ENCODE assay signal across 6 cellular contexts in the genomic region with DNA sequence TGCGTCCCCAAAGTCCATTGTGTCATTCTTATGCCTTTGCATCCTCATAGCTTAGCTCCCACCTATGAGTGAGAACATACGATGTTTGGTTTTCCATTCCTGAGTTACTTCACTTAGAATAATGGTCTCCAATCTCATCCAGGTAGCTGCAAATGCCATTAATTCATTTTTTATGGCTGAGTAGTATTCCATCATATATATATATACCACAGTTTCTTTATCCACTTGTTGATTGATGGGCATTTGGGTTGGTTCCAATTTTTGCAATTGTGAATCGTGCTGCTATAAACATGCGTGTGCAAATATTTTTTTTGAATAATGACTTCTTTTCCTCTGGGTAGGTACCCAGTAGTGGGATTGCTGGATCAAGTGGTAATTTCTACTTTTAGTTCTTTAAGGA.
DNase-seq lines count a peak whose midpoint lies in the region; ATAC-seq, FAIRE-seq and TF ChIP-seq lines count a peak whose summit lies in the region.
"Not testable (repeated sequence)": the region's sequence is repeated elsewhere in the genome, so short reads cannot be mapped to it uniquely, and the experiment has no call there.

No MANE protein-coding gene starts in this region.

- H3K9me1 ChIP-seq in K562 (ENCODE audit: control insufficient read depth, insufficient read depth, low read length): not testable (repeated sequence)

- H3K14ac ChIP-seq in H9 (ENCODE audit: insufficient read depth, low read length): not testable (repeated sequence)

- peaks cover 14 to 29% of the 10 kb centered on the region in 2 experiments; a peak in 2 of 3 replicates for H3K36me3 ChIP-seq in HEK293 (ENCODE audit: control insufficient read depth in 2 of 2, insufficient read depth in 1 of 2, low read length in 2 of 2)
- H3K36me3 ChIP-seq in K562 (ENCODE audit: control insufficient read depth, insufficient read depth, low read length): peaks cover 73% of the 10 kb centered on the region

- H3K9me3 ChIP-seq in H9 (ENCODE audit: control insufficient read depth, low read depth, low read length); HEK293 (ENCODE audit: control insufficient read depth, insufficient read depth, low read depth, low read length); K562 (replicated peaks; ENCODE audit: control insufficient read depth, insufficient read depth, low read depth, low read length): not testable (repeated sequence)

- TF ChIP-seq CTCF in H9 (conservative IDR thresholded peaks at IDR 0.05); HEK293 (tag by site-specific recombination; IDR thresholded peaks at IDR 0.05); K562 (IDR thresholded peaks at IDR 0.05 in 2 of 3, conservative IDR thresholded peaks at IDR 0.05 in 1 of 3; ENCODE audit: insufficient read depth in 2 of 3, low read depth in 1 of 3, low read length in 3 of 3); MCF 10A (IDR thresholded peaks at IDR 0.05; ENCODE audit: unreplicated experiment): not testable (repeated sequence)

- not testable (repeated sequence) for H2AK5ac ChIP-seq in H9 (ENCODE audit: insufficient read length, low read length)

- not testable (repeated sequence) for H4K8ac ChIP-seq in H9 (replicated peaks; ENCODE audit: insufficient read length, low read depth, low read length)

- TF ChIP-seq EP300 in K562 (IDR thresholded peaks at IDR 0.05; ENCODE audit: low read length): not testable (repeated sequence)

- not testable (repeated sequence) for BruUV-seq in K562 (replicated peaks; lab: Mats Ljungman, UMichigan); MCF 10A (replicated peaks; lab: Mats Ljungman, UMichigan)

- not testable (repeated sequence) for H3K4me3 ChIP-seq in HEK293 (ENCODE audit: low read depth, low read length); K562

- H3K36me3 Mint-ChIP-seq in H9 (ENCODE audit: insufficient read depth in 1 of 3, low read depth in 3 of 3): peaks cover 33 to 49% (median 36%) of the 10 kb centered on the region in 3 experiments
- H3K36me3 Mint-ChIP-seq in MCF 10A (ENCODE audit: insufficient read depth, unreplicated experiment): peaks cover 16% of the 10 kb centered on the region
- peaks cover 19% of the 10 kb centered on the region for H3K36me3 Mint-ChIP-seq in memory B cell

- H3K23ac ChIP-seq in H9 (ENCODE audit: insufficient read length, low read depth, low read length): not testable (repeated sequence)

- H3K9me3 Mint-ChIP-seq in H9; MCF 10A (ENCODE audit: unreplicated experiment); memory B cell: not testable (repeated sequence)

- not testable (repeated sequence) for H2BK15ac ChIP-seq in H9 (ENCODE audit: low read depth, low read length)

- H4K91ac ChIP-seq in H9 (ENCODE audit: insufficient read length, low read depth, low read length): not testable (repeated sequence)

- H3K4ac ChIP-seq in H9 (ENCODE audit: low read depth, low read length): not testable (repeated sequence)

- H3K56ac ChIP-seq in H9 (ENCODE audit: insufficient read length, low read depth, low read length): not testable (repeated sequence)

- H3K4me1 Mint-ChIP-seq in H9 (peaks cover 44 to 53% of the 10 kb centered on the region in 2 experiments), memory B cell (peaks cover 17% of the 10 kb centered on the region)
- H3K4me1 Mint-ChIP-seq in MCF 10A (ENCODE audit: insufficient read depth, unreplicated experiment): not testable (repeated sequence)

- H3K79me1 ChIP-seq in H9 (ENCODE audit: insufficient read depth, low read depth, low read length, poor library complexity, severe bottlenecking): not testable (repeated sequence)

- not testable (repeated sequence) for H3K23me2 ChIP-seq in H9 (ENCODE audit: insufficient read length, low read depth, low read length, poor library complexity, severe bottlenecking)

- H3K79me2 ChIP-seq in H9 (ENCODE audit: insufficient read depth, low read length) (peaks cover 17% of the 10 kb centered on the region; the same call in 1 of the 2 replicates), K562 (ENCODE audit: control insufficient read depth, insufficient read depth, low read length) (peaks cover 96% of the 10 kb centered on the region)

- not testable (repeated sequence) for H4K5ac ChIP-seq in H9 (ENCODE audit: insufficient read length, low read depth, low read length)

- FAIRE-seq in K562 (lab: Jason Lieb, UNC): not testable (repeated sequence)

- not testable (repeated sequence) for H2BK5ac ChIP-seq in H9 (ENCODE audit: insufficient read length, low read length)

- not testable (repeated sequence) for H3T11ph ChIP-seq in H9 (ENCODE audit: low read length)

- POLR2A ChIA-PET in HEK293 (lab: Yijun Ruan, JAX); K562 (lab: Yijun Ruan, JAX); MCF 10A (lab: Yijun Ruan, JAX): not testable (repeated sequence)

- not testable (repeated sequence) for H3K4me2 ChIP-seq in H9 (ENCODE audit: insufficient read depth, insufficient read length, low read length); K562 (ENCODE audit: insufficient read depth, low read length)

- no CpG with 5 or more reads among the region's 4 CpGs for WGBS in H9 (ENCODE audit: extremely low coverage, insufficient read length, low lambda C conversion rate)
- WGBS in K562 (ENCODE audit: insufficient coverage, low coverage, missing lambda C conversion rate): 93% methylated on average over 4 of the region's 4 CpGs

- not testable (repeated sequence) for H2AFZ ChIP-seq in H9 (ENCODE audit: low read length); K562 (ENCODE audit: low read depth, low read length)

- not testable (repeated sequence) for H2BK120ac ChIP-seq in H9 (ENCODE audit: low read depth, low read length, poor library complexity, severe bottlenecking)

- in situ Hi-C loops in K562 (cut with MboI): not testable (repeated sequence)

- H3K27ac Mint-ChIP-seq in H9 (peak overlapping the region in 2 of 3 experiments; percentile 37 to 74; a peak in 2 of 7 replicates), MCF 10A (ENCODE audit: low read depth, unreplicated experiment) (peak overlapping the region; percentile 63), memory B cell (peak overlapping the region; percentile 19)

- not testable (repeated sequence) for DNase-seq in H9; K562 (ENCODE audit: extremely low read depth in 1 of 4, low spot score in 3 of 4); MCF 10A (ENCODE audit: unreplicated experiment); memory B cell (ENCODE audit: low spot score in 2 of 2)

- H3K9ac ChIP-seq in H9 (ENCODE audit: extremely low read depth, insufficient read length, low read length); K562 (ENCODE audit: insufficient read depth in 1 of 2, low read depth in 2 of 2, low read length in 2 of 2): not testable (repeated sequence)

- H3K27ac ChIP-seq in H9 (ENCODE audit: insufficient read length, low read depth, low read length); HEK293 (ENCODE audit: extremely low read depth, low read depth, low read length); K562 (ENCODE audit: extremely low read depth, low read depth, low read length): not testable (repeated sequence)

- not testable (repeated sequence) for H3K18ac ChIP-seq in H9 (ENCODE audit: insufficient read length, low read depth, low read length)

- not testable (repeated sequence) for H3K4me3 Mint-ChIP-seq in H9; MCF 10A (ENCODE audit: unreplicated experiment); memory B cell

- CTCF ChIA-PET in HEK293 (lab: Yijun Ruan, JAX); MCF 10A (lab: Yijun Ruan, JAX): not testable (repeated sequence)
- CTCF ChIA-PET in K562 (lab: Yijun Ruan, JAX; ENCODE audit: low intra/inter-chr PET ratio): interaction anchor here (0.6 kb wide), 1 partner anchor 450 kb away, joined by 3 read pairs; no protein-coding TSS in a partner anchor

- ATAC-seq in SK-N-SH treated with all-trans-retinoic acid at 6 μM for 48 hours; K562; memory B cell (ENCODE audit: low read depth): not testable (repeated sequence)

- not testable (repeated sequence) for H2BK20ac ChIP-seq in H9 (ENCODE audit: low read depth, low read length, poor library complexity, severe bottlenecking)

- H3K4me1 ChIP-seq in H9 (ENCODE audit: insufficient read depth, low read length): peaks cover 17% of the 10 kb centered on the region; the same call in 1 of the 2 replicates
- H3K4me1 ChIP-seq in HEK293 (ENCODE audit: control insufficient read depth, insufficient read depth, low read length); K562 (replicated peaks in 1 of 2; ENCODE audit: control insufficient read depth in 2 of 2, insufficient read depth in 2 of 2, low read length in 2 of 2): not testable (repeated sequence)

- not testable (repeated sequence) for H3K27me3 ChIP-seq in H9 (ENCODE audit: insufficient read depth, low read length); K562 (ENCODE audit: control insufficient read depth in 2 of 2, insufficient read depth in 2 of 2, low read length in 2 of 2)

- not testable (repeated sequence) for TF ChIP-seq POLR2A in K562 (conservative IDR thresholded peaks at IDR 0.05)

- intact Hi-C loops in K562 (cut with micrococcal nuclease); MCF 10A (cut with micrococcal nuclease): not testable (repeated sequence)

- TF ChIP-seq RAD21 in K562 (CRISPR knock-in tag; conservative IDR thresholded peaks at IDR 0.05 in 1 of 2, IDR thresholded peaks at IDR 0.05 in 1 of 2): not testable (repeated sequence)

- H3K27me3 Mint-ChIP-seq in H9 (ENCODE audit: low read depth); MCF 10A (ENCODE audit: insufficient read depth, unreplicated experiment); memory B cell: not testable (repeated sequence)

- not testable (repeated sequence) for H2BK12ac ChIP-seq in H9 (ENCODE audit: insufficient read length, low read depth, low read length)

- H4K20me1 ChIP-seq in H9 (ENCODE audit: control insufficient read depth, insufficient read depth, insufficient read length); K562 (replicated peaks; ENCODE audit: control insufficient read depth, insufficient read depth, low read length): not testable (repeated sequence)

TF ChIP-seq in HEK293, 187 proteins besides CTCF, POLR2A, EP300 and RAD21 (continues in another document):
- TF ChIP-seq ZNF146 (tag by site-specific recombination; IDR thresholded peaks at IDR 0.05): peak; percentile 71

TF ChIP-seq in SK-N-SH treated with all-trans-retinoic acid at 6 μM for 48 hours, 23 proteins besides CTCF, POLR2A, EP300 and RAD21:
- TF ChIP-seq ZNF8 (CRISPR knock-in tag; IDR thresholded peaks at IDR 0.05): peak; percentile 89
